ENCODE assay signal across 14 cellular contexts in the genomic region with DNA sequence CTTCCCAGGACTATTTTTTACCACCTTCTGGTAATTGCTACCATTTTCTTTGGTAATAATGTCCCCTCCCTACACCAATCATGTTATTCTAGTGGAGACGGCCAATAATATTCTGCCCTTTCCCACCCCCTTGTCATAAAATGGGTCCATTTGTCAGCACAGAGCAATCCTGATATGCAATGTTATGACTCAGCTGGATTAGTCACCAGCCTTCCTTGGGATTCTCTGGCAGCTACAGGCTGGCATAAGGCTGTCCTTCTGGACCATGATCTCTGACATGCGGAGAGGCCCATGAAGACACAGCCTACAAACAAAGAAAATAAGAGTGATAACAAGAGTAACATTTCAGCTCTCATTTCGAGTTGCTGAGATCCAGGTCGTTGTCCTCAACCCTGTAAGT.
DNase-seq lines count a peak whose midpoint lies in the region; ATAC-seq and TF ChIP-seq lines count a peak whose summit lies in the region.
"Had no signal": no experiment of that assay in that cellular context is flagged by ENCODE, and none has a peak within 500 bp of the region (broad histone marks: within the 10 kb centered on the region; RNA-seq: fewer than 3 reads in every experiment).

No MANE protein-coding gene starts in this region.

- H3K23ac ChIP-seq in trophoblast cell (ENCODE audit: low read length) = no peak overlapping the region

- no peak overlapping the region for H3K27ac Mint-ChIP-seq in CD4-positive, alpha-beta T cell
- H3K27ac Mint-ChIP-seq: activated naive CD8-positive, alpha-beta T cell treated with anti-CD3 and anti-CD28 coated beads, Interleukin-2, amount 50 U/mL, for 24 hours had no signal

- H3K27ac ChIP-seq in RWPE1 = no peak overlapping the region
- H3K27ac ChIP-seq in trophoblast cell (ENCODE audit: low read depth, low read length) = no peak overlapping the region
- no peak overlapping the region for H3K27ac ChIP-seq in vagina
- H3K27ac ChIP-seq in CD4-positive, alpha-beta T cell (ENCODE audit: low read depth, low read length) = no peak overlapping the region
- H3K27ac ChIP-seq: parathyroid adenoma had no signal

- H3K36me3 ChIP-seq in trophoblast cell (ENCODE audit: control insufficient read depth in 1 of 2, insufficient read depth in 2 of 2, low read length in 2 of 2) = no peaks in the 10 kb centered on the region
- no peaks in the 10 kb centered on the region for H3K36me3 ChIP-seq in vagina

- TF ChIP-seq CTCF in RWPE1 (conservative IDR thresholded peaks at IDR 0.05; ENCODE audit: low read depth) = no peak
- TF ChIP-seq CTCF in fibroblast of mammary gland (conservative IDR thresholded peaks at IDR 0.05; ENCODE audit: control insufficient read depth, insufficient read depth, low read depth, low read length) = no peak
- no peak for TF ChIP-seq CTCF in vagina (IDR thresholded peaks at IDR 0.05)
- no peak for TF ChIP-seq CTCF in CD4-positive, alpha-beta T cell (IDR thresholded peaks at IDR 0.05)

- DNase-seq in GM04504 (ENCODE audit: low read depth) (peak; percentile 5), RWPE1 (ENCODE audit: low spot score) (peak; percentile 83), fibroblast of mammary gland (ENCODE audit: low read depth) (peak; percentile 75), trophoblast cell (peak; percentile 50 to 70), vagina (ENCODE audit: extremely low spot score in 2 of 2) (no peak), Ammon's horn (ENCODE audit: low spot score) (no peak)
- no peak for DNase-seq in CD4-positive, alpha-beta T cell
- DNase-seq in central memory CD4-positive, alpha-beta T cell = no peak
- DNase-seq: activated naive CD8-positive, alpha-beta T cell treated with anti-CD3 and anti-CD28 coated beads, Interleukin-2, amount 50 U/mL, for 24 hours; Kasumi-1; stimulated activated CD4-positive, alpha-beta T cell treated with anti-CD3 and anti-CD28 coated beads, Interleukin-2, amount 100 ng/mL, for 48 hours; stimulated activated naive CD4-positive, alpha-beta T cell had no signal

- H3K27me3 Mint-ChIP-seq in CD4-positive, alpha-beta T cell = no peaks in the 10 kb centered on the region
- H3K27me3 Mint-ChIP-seq: activated naive CD8-positive, alpha-beta T cell treated with anti-CD3 and anti-CD28 coated beads, Interleukin-2, amount 50 U/mL, for 24 hours had no signal

- H2BK120ac ChIP-seq in trophoblast cell (ENCODE audit: insufficient read depth, low read length, poor library complexity) = no peak overlapping the region

- ATAC-seq in CD4-positive, alpha-beta T cell (ENCODE audit: poor library complexity) = no peak
- ATAC-seq: activated naive CD8-positive, alpha-beta T cell treated with anti-CD3 and anti-CD28 coated beads, Interleukin-2, amount 50 U/mL, for 24 hours had no signal

- TF ChIP-seq POLR2A in vagina (IDR thresholded peaks at IDR 0.05) = no peak

- no peak overlapping the region for H4K12ac ChIP-seq in trophoblast cell (ENCODE audit: low read depth, low read length)

- intact Hi-C loops in vagina (cut with DNase I) = no loop called here
- intact Hi-C loops in CD4-positive, alpha-beta T cell (cut with DNase I, micrococcal nuclease) = no loop called here

- H3K4me3 ChIP-seq in fibroblast of mammary gland (ENCODE audit: control insufficient read depth, low read depth, low read length) = no peak overlapping the region
- H3K4me3 ChIP-seq in trophoblast cell (ENCODE audit: low read depth, low read length) = no peak overlapping the region
- H3K4me3 ChIP-seq in vagina = no peak overlapping the region

- no peak overlapping the region for H3K14ac ChIP-seq in trophoblast cell (ENCODE audit: low read length)

- H4K91ac ChIP-seq in trophoblast cell (ENCODE audit: low read depth, low read length) = no peak overlapping the region

- H3K9me3 Mint-ChIP-seq in CD4-positive, alpha-beta T cell = no peaks in the 10 kb centered on the region

- H3K9ac ChIP-seq in trophoblast cell (ENCODE audit: low read length) = no peak overlapping the region
- H3K9ac ChIP-seq: parathyroid adenoma had no signal

- H3K4me3 Mint-ChIP-seq in CD4-positive, alpha-beta T cell = no peak overlapping the region
- H3K4me3 Mint-ChIP-seq: activated naive CD8-positive, alpha-beta T cell treated with anti-CD3 and anti-CD28 coated beads, Interleukin-2, amount 50 U/mL, for 24 hours; CD14-positive monocyte had no signal

- CTCF ChIA-PET in RWPE1 (lab: Yijun Ruan, JAX) = interaction anchor here (0.5 kb wide), 1 partner anchor 223 kb away, joined by 3 read pairs; no protein-coding TSS in a partner anchor
- CTCF ChIA-PET in CD4-positive, alpha-beta T cell (lab: Charles Lee) = no interaction called here

- WGBS in trophoblast cell (ENCODE audit: extremely low coverage, insufficient coverage, insufficient read length) = no CpG with 5 or more reads among the region's 4 CpGs

- POLR2A ChIA-PET in RWPE1 (lab: Yijun Ruan, JAX; ENCODE audit: low non-redundant PET) = no interaction called here
- POLR2A ChIA-PET in CD4-positive, alpha-beta T cell (lab: Charles Lee) = no interaction called here

- no peak overlapping the region for H2AFZ ChIP-seq in trophoblast cell (ENCODE audit: insufficient read depth, low read length, poor library complexity)
- H2AFZ ChIP-seq: parathyroid adenoma had no signal

- H3K36me3 Mint-ChIP-seq in CD4-positive, alpha-beta T cell (ENCODE audit: low read depth) = no peaks in the 10 kb centered on the region
- H3K36me3 Mint-ChIP-seq: CD14-positive monocyte had no signal

- H4K8ac ChIP-seq in trophoblast cell (ENCODE audit: low read depth, low read length) = no peak overlapping the region

- no peak overlapping the region for H2BK12ac ChIP-seq in trophoblast cell (ENCODE audit: low read length)

- H3K4me1 Mint-ChIP-seq in CD4-positive, alpha-beta T cell (ENCODE audit: low read depth) = no peaks in the 10 kb centered on the region
- H3K4me1 Mint-ChIP-seq: activated naive CD8-positive, alpha-beta T cell treated with anti-CD3 and anti-CD28 coated beads, Interleukin-2, amount 50 U/mL, for 24 hours; CD14-positive monocyte had no signal

- no peak overlapping the region for H2BK5ac ChIP-seq in trophoblast cell (ENCODE audit: low read depth, low read length, poor library complexity)

- no peak overlapping the region for H3K18ac ChIP-seq in trophoblast cell (ENCODE audit: low read length)

- H3K27me3 ChIP-seq in trophoblast cell (ENCODE audit: insufficient read depth, low read length) (no peaks in the 10 kb centered on the region), vagina (no peaks in the 10 kb centered on the region)
- H3K27me3 ChIP-seq in CD4-positive, alpha-beta T cell (ENCODE audit: control insufficient read depth, insufficient read depth, low read length) = no peaks in the 10 kb centered on the region

- no peaks in the 10 kb centered on the region for H3K79me2 ChIP-seq in trophoblast cell (ENCODE audit: control insufficient read depth, insufficient read depth, low read length, poor library complexity)
- H3K79me2 ChIP-seq: parathyroid adenoma had no signal

- H3K9me3 ChIP-seq in trophoblast cell (ENCODE audit: insufficient read depth, low read depth, low read length) (no peaks in the 10 kb centered on the region), vagina (no peaks in the 10 kb centered on the region)
- H3K9me3 ChIP-seq in CD4-positive, alpha-beta T cell (ENCODE audit: control insufficient read depth, low read length) = no peaks in the 10 kb centered on the region

- H2AK5ac ChIP-seq in trophoblast cell (ENCODE audit: low read length) = no peak overlapping the region

- H3K4me2 ChIP-seq in trophoblast cell (ENCODE audit: low read length) = no peak overlapping the region

- H3K4me1 ChIP-seq in trophoblast cell (ENCODE audit: control insufficient read depth in 1 of 2, insufficient read depth in 2 of 2, low read length in 2 of 2) = peaks cover 12 to 20% of the 10 kb centered on the region in 2 experiments
- H3K4me1 ChIP-seq in vagina = no peaks in the 10 kb centered on the region
- H3K4me1 ChIP-seq: parathyroid adenoma had no signal

- H3K4ac ChIP-seq in trophoblast cell (ENCODE audit: low read depth, low read length) = no peak overlapping the region

- peaks cover 10% of the 10 kb centered on the region for H3K79me1 ChIP-seq in trophoblast cell (ENCODE audit: low read length)

Comparison
In these comparisons a context has a peak if more than half of its experiments do, and no peak if none do; other contexts are left out.
1. DNase-seq: peak in GM04504 (single experiment), RWPE1 (single experiment), fibroblast of mammary gland (single experiment) and trophoblast cell (2 of 2); none in vagina (0 of 2), Ammon's horn (single experiment), CD4-positive, alpha-beta T cell (0 of 10) and central memory CD4-positive, alpha-beta T cell (single experiment).